Comparison of ENCODE assay signal across 12 cellular contexts in the genomic region with DNA sequence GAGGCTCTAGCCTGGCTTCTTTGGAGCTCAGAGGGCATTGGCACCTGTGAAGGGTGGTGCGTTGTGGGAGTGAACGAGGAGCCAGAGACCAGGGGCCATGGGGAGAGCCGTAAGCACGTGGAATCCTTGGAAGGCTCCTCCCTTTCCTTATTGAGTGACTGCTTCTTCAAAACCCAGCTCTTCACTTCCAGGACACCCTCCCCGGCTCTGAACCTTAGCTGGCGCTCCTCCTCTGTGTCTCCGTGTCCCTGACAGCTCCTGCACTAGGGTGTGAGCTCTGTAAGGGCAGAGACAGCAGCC. TPM values are rescaled to one million over a fixed set of nuclear protein-coding genes. Genes with fewer than 3 reads are reported as not detected.
A peak's percentile ranks its signal among the peaks of the same experiment; 100 is the strongest.
DNase-seq lines count a peak whose midpoint lies in the region; ATAC-seq and TF ChIP-seq lines count a peak whose summit lies in the region.
"Had no signal": no experiment of that assay in that cellular context is flagged by ENCODE, and none has a peak within 500 bp of the region (broad histone marks: within the 10 kb centered on the region; RNA-seq: fewer than 3 reads in every experiment).

No MANE protein-coding gene starts in this region.

- H3K79me2 ChIP-seq in Loucy (ENCODE audit: insufficient read depth, low read length), result no peaks in the 10 kb centered on the region

- H4K20me1 ChIP-seq in Loucy (ENCODE audit: insufficient read depth, low read length, poor library complexity, severe bottlenecking), result no peaks in the 10 kb centered on the region

- no peaks in the 10 kb centered on the region for H3F3A ChIP-seq in Loucy (ENCODE audit: low read depth)

- H3K36me3 ChIP-seq in Loucy (ENCODE audit: insufficient read depth, low read length) (peaks cover 56% of the 10 kb centered on the region; the same call in 1 of the 2 replicates), endodermal cell (ENCODE audit: control insufficient read depth, insufficient read depth, low read length) (peaks cover 45% of the 10 kb centered on the region), spleen (peaks cover 0 to 92% (median 69%) of the 10 kb centered on the region in 6 donors)

- ATAC-seq in GM18511 (IDR thresholded peaks at IDR 0.05; ENCODE audit: unreplicated experiment), result no peak

- WGBS in endodermal cell (ENCODE audit: insufficient coverage in 1 of 2, insufficient read length in 1 of 2), 2 experiments, result 88 to 96% methylated on average over 4 to 7 of the region's 7 CpGs
- WGBS in spleen, 5 donors, result 71 to 87% (median 76%) methylated on average over 7 of the region's 7 CpGs

- H3K27me3 Mint-ChIP-seq in endodermal cell (ENCODE audit: insufficient read depth), result no peaks in the 10 kb centered on the region

- H3K36me3 Mint-ChIP-seq in endodermal cell (ENCODE audit: low read depth), result peaks cover 26% of the 10 kb centered on the region

- H3K4me3 Mint-ChIP-seq in endodermal cell, result no peak overlapping the region

- H3K4me1 ChIP-seq in Loucy (ENCODE audit: insufficient read depth, low read length, poor library complexity, severe bottlenecking) (no peaks in the 10 kb centered on the region), endodermal cell (ENCODE audit: control insufficient read depth, insufficient read depth, low read length) (peaks cover 1% of the 10 kb centered on the region), spleen (peaks cover 0 to 22% (median 11%) of the 10 kb centered on the region in 6 donors)

- H3K9me2 ChIP-seq in Loucy (replicated peaks; ENCODE audit: low read depth, low read length), result no peaks in the 10 kb centered on the region

- H2AFZ ChIP-seq in Loucy (ENCODE audit: low read length), result no peak overlapping the region

- H3K4me1 Mint-ChIP-seq in endodermal cell, result peaks cover 5% of the 10 kb centered on the region

- H3K9me3 ChIP-seq in Loucy (ENCODE audit: insufficient read depth, low read depth, low read length), result no peaks in the 10 kb centered on the region
- no peaks in the 10 kb centered on the region for H3K9me3 ChIP-seq in endodermal cell (ENCODE audit: control insufficient read depth, low read length)
- H3K9me3 ChIP-seq in spleen, result no peaks in the 10 kb centered on the region

- TF ChIP-seq POLR2A in spleen (IDR thresholded peaks at IDR 0.05), result no peak

- TF ChIP-seq CTCF in C4-2B (conservative IDR thresholded peaks at IDR 0.05) (peak; percentile 21), Loucy (conservative IDR thresholded peaks at IDR 0.05; ENCODE audit: low read length) (peak; percentile 5; the same call in 1 of the 2 replicates), endodermal cell (conservative IDR thresholded peaks at IDR 0.05) (peak; percentile 22), spleen (IDR thresholded peaks at IDR 0.05 in 8 of 11, conservative IDR thresholded peaks at IDR 0.05 in 3 of 11) (peak in 7 of 11 experiments; percentile 2 to 52 (median 35))

- no peak for DNase-seq in endodermal cell
- no peak for DNase-seq in spleen
- no peak for DNase-seq in NCI-H1417 (lab: John Stamatoyannopoulos, UW)
- DNase-seq in NCI-H526 treated with DMSO at 0.1 percent for 48 hours (lab: John Stamatoyannopoulos, UW), result no peak
- DNase-seq in NCI-H2227 treated with DMSO at 0.1 percent for 48 hours (lab: John Stamatoyannopoulos, UW), result no peak
- DNase-seq: central memory CD4-positive, alpha-beta T cell; NCI-H1436 treated with DMSO at 0.1 percent for 48 hours had no signal

- no peaks in the 10 kb centered on the region for H3K27me3 ChIP-seq in Loucy (ENCODE audit: insufficient read depth, low read length, poor library complexity, severe bottlenecking)
- H3K27me3 ChIP-seq in endodermal cell (ENCODE audit: control insufficient read depth, insufficient read depth, low read length, poor library complexity, severe bottlenecking), result no peaks in the 10 kb centered on the region
- no peaks in the 10 kb centered on the region for H3K27me3 ChIP-seq in spleen (replicated peaks in 1 of 7)

- H3K27ac ChIP-seq in C4-2B, result no peak overlapping the region
- no peak overlapping the region for H3K27ac ChIP-seq in endodermal cell (ENCODE audit: low read depth, low read length)
- peak overlapping the region in 5 of 8 donors; percentile 10 to 66 (median 39) for H3K27ac ChIP-seq in spleen

- no peaks in the 10 kb centered on the region for H3K9me3 Mint-ChIP-seq in endodermal cell

- H3K4me2 ChIP-seq in Loucy (ENCODE audit: low read depth, low read length, poor library complexity, severe bottlenecking), result no peak overlapping the region

- intact Hi-C loops in spleen (cut with DNase I; ENCODE audit: low total_unique reads), result loop anchor here (5.0 kb wide), 1 partner anchor 116 kb away; no protein-coding TSS in a partner anchor

- no peak overlapping the region for H3K27ac Mint-ChIP-seq in endodermal cell

- H3K9ac ChIP-seq in Loucy (ENCODE audit: low read depth, low read length, poor library complexity, severe bottlenecking) (no peak overlapping the region), endodermal cell (ENCODE audit: extremely low read depth, low read length, poor library complexity, severe bottlenecking) (no peak overlapping the region)

- H3K4me3 ChIP-seq in Loucy (ENCODE audit: low read length, poor library complexity, severe bottlenecking) (no peak overlapping the region), endodermal cell (ENCODE audit: low read length) (no peak overlapping the region), spleen (no peak overlapping the region)
- H3K4me3 ChIP-seq: skin epidermis had no signal

RNA-seq across cellular contexts. Expression of a gene that starts 26.3 kb away (rescaled TPM):
- total RNA-seq in endodermal cell, result 10 to 100 TPM; 30.1 to 32.6 TPM
- 19.1 TPM for polyA plus RNA-seq in endodermal cell (2013, experiment 1 of 2)
- 20.1 TPM for polyA plus RNA-seq in endodermal cell (2013, experiment 2 of 2)
- total RNA-seq in spleen, result 10 to 100 TPM; 14.4 to 30.9 (median 22.4) TPM
- 10 to 100 TPM; 12.6 to 24.3 (median 14.6) TPM for polyA plus RNA-seq in spleen

RNA-seq across cellular contexts. Expression of a gene that starts 42.8 kb away (rescaled TPM):
- under 1 TPM; 0.27 to 0.90 TPM for total RNA-seq in endodermal cell
- 4.9 TPM for polyA plus RNA-seq in endodermal cell (2013, experiment 1 of 2)
- polyA plus RNA-seq in endodermal cell (2013, experiment 2 of 2), result 4.2 TPM
- under 1 TPM in 4 of 7 donors, not detected in 3; 0.19 to 0.73 (median 0.28) TPM for total RNA-seq in spleen
- polyA plus RNA-seq in spleen, result under 1 TPM; 0.37 to 0.73 (median 0.58) TPM
- total RNA-seq: NCI-H460 had no signal

RNA-seq across cellular contexts. Expression of a gene that starts 49.1 kb away (rescaled TPM):
- total RNA-seq in endodermal cell, result 10 to 100 TPM; 69.0 to 82.3 TPM
- 63.0 TPM for polyA plus RNA-seq in endodermal cell (2013, experiment 1 of 2)
- polyA plus RNA-seq in endodermal cell (2013, experiment 2 of 2), result 59.0 TPM
- total RNA-seq in spleen, result 10 to 100 TPM; 51.7 to 82.0 (median 76.2) TPM
- 10 to 100 TPM; 21.4 to 31.7 (median 25.5) TPM for polyA plus RNA-seq in spleen

RNA-seq across cellular contexts. Expression of a gene that starts 49.5 kb away (rescaled TPM):
- 10 to 100 TPM; 71.0 to 80.8 TPM for total RNA-seq in endodermal cell
- polyA plus RNA-seq in endodermal cell (2013, experiment 1 of 2), result 75.1 TPM
- polyA plus RNA-seq in endodermal cell (2013, experiment 2 of 2), result 69.4 TPM
- total RNA-seq in spleen, result 10 to 100 TPM; 29.6 to 41.2 (median 34.7) TPM
- polyA plus RNA-seq in spleen, result 10 to 100 TPM; 35.3 to 67.5 (median 50.3) TPM

Comparison
In these comparisons a context has a peak if more than half of its experiments do, and no peak if none do; other contexts are left out.
1. H3K27ac ChIP-seq: peak in spleen (5 of 8); none in C4-2B (single experiment) and endodermal cell (single experiment).
2. Peak in every context shown above with its lines, with median percentiles within 50 percentile points of each other: CTCF ChIP-seq.